Comparison of ENCODE assay signal across 8 cellular contexts in the genomic region with DNA sequence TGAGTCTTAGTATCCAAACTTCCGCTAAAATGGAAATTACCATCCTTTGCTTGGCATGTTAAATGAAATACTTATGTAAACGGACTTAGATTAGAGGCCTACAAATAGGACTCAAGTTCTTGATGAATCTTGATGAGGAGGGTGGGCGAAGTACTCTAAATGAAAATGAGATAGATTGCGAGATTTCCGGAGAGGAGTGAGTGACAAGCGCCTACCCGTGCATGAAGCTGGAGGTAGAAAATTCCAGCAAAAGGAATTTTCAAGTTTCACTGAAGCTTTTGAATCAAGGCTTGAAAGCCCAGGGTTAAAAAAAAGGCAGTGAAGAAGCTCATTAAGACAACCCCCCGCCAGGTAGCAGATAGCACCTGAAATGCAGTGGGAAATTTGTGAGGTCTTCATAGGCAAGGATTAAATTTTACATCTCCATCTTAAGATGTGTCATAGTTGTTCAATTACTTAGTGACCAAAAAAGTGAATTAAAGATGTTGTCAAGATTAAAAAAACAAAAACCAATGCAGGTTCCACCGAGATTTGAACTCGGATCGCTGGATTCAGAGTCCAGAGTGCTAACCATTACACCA. TPM values are rescaled to one million over a fixed set of nuclear protein-coding genes. Genes with fewer than 3 reads are reported as not detected.
DNase-seq lines count a peak whose midpoint lies in the region; ATAC-seq, FAIRE-seq and TF ChIP-seq lines count a peak whose summit lies in the region.

No MANE protein-coding gene starts in this region.

- FAIRE-seq in frontal cortex (lab: Jason Lieb, UNC) = no peak

- H3K79me2 ChIP-seq in GM23338 (replicated peaks; ENCODE audit: insufficient read depth) = peaks cover 40% of the 10 kb centered on the region

- peak overlapping the region; percentile 94 for H3K4me2 ChIP-seq in GM23338

- H4K20me1 ChIP-seq in GM23338 (replicated peaks; ENCODE audit: insufficient read depth) = peaks cover 5% of the 10 kb centered on the region; the same call in 1 of the 2 replicates

- H3K4me3 ChIP-seq in GM23338 (peak overlapping the region; percentile 92), fibroblast of mammary gland (ENCODE audit: control insufficient read depth, low read depth, low read length) (peak overlapping the region; percentile 97), gastrocnemius medialis (peak overlapping the region; percentile 87 to 98 (median 88))

- H3K36me3 ChIP-seq in GM23338 (ENCODE audit: insufficient read depth) = no peaks in the 10 kb centered on the region
- no peaks in the 10 kb centered on the region for H3K36me3 ChIP-seq in gastrocnemius medialis

- peak; percentile 48 for DNase-seq in GM23338 (ENCODE audit: low spot score)
- peak; percentile 65 for DNase-seq in RKO (ENCODE audit: low spot score)
- DNase-seq in fibroblast of mammary gland (ENCODE audit: low read depth) = no peak
- no peak for DNase-seq in gastrocnemius medialis
- DNase-seq in frontal cortex (ENCODE audit: low spot score in 2 of 2) = no peak
- no peak for DNase-seq in DMS79 treated with DMSO at 0.1 percent for 48 hours (lab: John Stamatoyannopoulos, UW)

- peaks cover 13% of the 10 kb centered on the region for H3K27me3 Mint-ChIP-seq in GM23338 (ENCODE audit: insufficient read depth, low read depth, poor library complexity)

- no peaks in the 10 kb centered on the region for H3K9me2 ChIP-seq in GM23338 (ENCODE audit: insufficient read depth)

- H2AFZ ChIP-seq in GM23338 = no peak overlapping the region

- H3K27ac ChIP-seq in GM23338 (ENCODE audit: low read depth) = peak overlapping the region; percentile 87
- H3K27ac ChIP-seq in gastrocnemius medialis = peak overlapping the region; percentile 92 to 100 (median 95)

- H3K36me3 Mint-ChIP-seq in GM23338 (ENCODE audit: low read depth) = peaks cover 4% of the 10 kb centered on the region; the same call in 2 of the 3 replicates

- intact Hi-C loops in gastrocnemius medialis (cut with DNase I; ENCODE audit: low total_unique reads) = loop anchor here (1.0 to 10.0 kb wide), 5 partner anchors 36 to 626 kb away; a partner anchor contains a TSS

- H3K4me1 Mint-ChIP-seq in GM23338 = peaks cover 9% of the 10 kb centered on the region; the same call in 2 of the 3 replicates

- peak overlapping the region; percentile 99 for H3K4me3 Mint-ChIP-seq in GM23338

- H3K9me3 ChIP-seq in gastrocnemius medialis = no peaks in the 10 kb centered on the region

- TF ChIP-seq POLR2A in gastrocnemius medialis (IDR thresholded peaks at IDR 0.05) = no peak

- TF ChIP-seq CTCF in GM23338 (conservative IDR thresholded peaks at IDR 0.05; ENCODE audit: low read depth in 2 of 2) (no peak), fibroblast of mammary gland (conservative IDR thresholded peaks at IDR 0.05; ENCODE audit: control insufficient read depth, insufficient read depth, low read depth, low read length) (no peak), gastrocnemius medialis (IDR thresholded peaks at IDR 0.05 in 4 of 5, conservative IDR thresholded peaks at IDR 0.05 in 1 of 5) (no peak)

- no peaks in the 10 kb centered on the region for H3F3A ChIP-seq in GM23338 (replicated peaks; ENCODE audit: low read depth)

- H3K27me3 ChIP-seq in GM23338 (ENCODE audit: insufficient read depth) (no peaks in the 10 kb centered on the region), gastrocnemius medialis (no peaks in the 10 kb centered on the region)

- H3K27ac Mint-ChIP-seq in GM23338 = peak overlapping the region; percentile 99

- ATAC-seq in GM23338 (no peak), gastrocnemius medialis (no peak), GM21737 (IDR thresholded peaks at IDR 0.05; ENCODE audit: unreplicated experiment) (no peak), GM21423 (IDR thresholded peaks at IDR 0.05; ENCODE audit: unreplicated experiment) (no peak)

- H3K4me1 ChIP-seq in GM23338 (ENCODE audit: insufficient read depth) (peaks cover 7% of the 10 kb centered on the region), gastrocnemius medialis (peaks cover 17 to 23% of the 10 kb centered on the region in 2 donors)

- in situ Hi-C loops in gastrocnemius medialis (cut with MboI; ENCODE audit: low sequenced_read_pairs in 4 of 4) = loop anchor here (10.0 to 25.0 kb wide), 2 partner anchors 74 to 231 kb away; a partner anchor contains a TSS

- H3K9me3 Mint-ChIP-seq in GM23338 = peaks cover 5% of the 10 kb centered on the region; the same call in 2 of the 3 replicates

TF ChIP-seq in GM23338, 12 proteins besides CTCF, POLR2A, EP300 and RAD21 (continues in another document):
- no peak for TF ChIP-seq NANOG (IDR thresholded peaks at IDR 0.05; ENCODE audit: borderline replicate concordance)
- TF ChIP-seq ZNF114 (CRISPR knock-in tag; IDR thresholded peaks at IDR 0.05) = no peak
- TF ChIP-seq ZNF331 (CRISPR knock-in tag; IDR thresholded peaks at IDR 0.05; ENCODE audit: low read depth) = no peak
- no peak for TF ChIP-seq CREB1 (CRISPR knock-in tag; IDR thresholded peaks at IDR 0.05; ENCODE audit: low read depth)
- TF ChIP-seq JUNB (IDR thresholded peaks at IDR 0.05; ENCODE audit: unreplicated experiment) = no peak
- no peak for TF ChIP-seq EZH2phosphoT487 (IDR thresholded peaks at IDR 0.05; ENCODE audit: unreplicated experiment)
- TF ChIP-seq, protein P1, sequence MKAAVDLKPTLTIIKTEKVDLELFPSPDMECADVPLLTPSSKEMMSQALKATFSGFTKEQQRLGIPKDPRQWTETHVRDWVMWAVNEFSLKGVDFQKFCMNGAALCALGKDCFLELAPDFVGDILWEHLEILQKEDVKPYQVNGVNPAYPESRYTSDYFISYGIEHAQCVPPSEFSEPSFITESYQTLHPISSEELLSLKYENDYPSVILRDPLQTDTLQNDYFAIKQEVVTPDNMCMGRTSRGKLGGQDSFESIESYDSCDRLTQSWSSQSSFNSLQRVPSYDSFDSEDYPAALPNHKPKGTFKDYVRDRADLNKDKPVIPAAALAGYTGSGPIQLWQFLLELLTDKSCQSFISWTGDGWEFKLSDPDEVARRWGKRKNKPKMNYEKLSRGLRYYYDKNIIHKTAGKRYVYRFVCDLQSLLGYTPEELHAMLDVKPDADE (IDR thresholded peaks at IDR 0.05) = no peak
- no peak for TF ChIP-seq POLR2AphosphoS5 (IDR thresholded peaks at IDR 0.05; ENCODE audit: low read depth)
- no peak for TF ChIP-seq STAT1 (IDR thresholded peaks at IDR 0.05; ENCODE audit: unreplicated experiment)
- TF ChIP-seq, protein P2, sequence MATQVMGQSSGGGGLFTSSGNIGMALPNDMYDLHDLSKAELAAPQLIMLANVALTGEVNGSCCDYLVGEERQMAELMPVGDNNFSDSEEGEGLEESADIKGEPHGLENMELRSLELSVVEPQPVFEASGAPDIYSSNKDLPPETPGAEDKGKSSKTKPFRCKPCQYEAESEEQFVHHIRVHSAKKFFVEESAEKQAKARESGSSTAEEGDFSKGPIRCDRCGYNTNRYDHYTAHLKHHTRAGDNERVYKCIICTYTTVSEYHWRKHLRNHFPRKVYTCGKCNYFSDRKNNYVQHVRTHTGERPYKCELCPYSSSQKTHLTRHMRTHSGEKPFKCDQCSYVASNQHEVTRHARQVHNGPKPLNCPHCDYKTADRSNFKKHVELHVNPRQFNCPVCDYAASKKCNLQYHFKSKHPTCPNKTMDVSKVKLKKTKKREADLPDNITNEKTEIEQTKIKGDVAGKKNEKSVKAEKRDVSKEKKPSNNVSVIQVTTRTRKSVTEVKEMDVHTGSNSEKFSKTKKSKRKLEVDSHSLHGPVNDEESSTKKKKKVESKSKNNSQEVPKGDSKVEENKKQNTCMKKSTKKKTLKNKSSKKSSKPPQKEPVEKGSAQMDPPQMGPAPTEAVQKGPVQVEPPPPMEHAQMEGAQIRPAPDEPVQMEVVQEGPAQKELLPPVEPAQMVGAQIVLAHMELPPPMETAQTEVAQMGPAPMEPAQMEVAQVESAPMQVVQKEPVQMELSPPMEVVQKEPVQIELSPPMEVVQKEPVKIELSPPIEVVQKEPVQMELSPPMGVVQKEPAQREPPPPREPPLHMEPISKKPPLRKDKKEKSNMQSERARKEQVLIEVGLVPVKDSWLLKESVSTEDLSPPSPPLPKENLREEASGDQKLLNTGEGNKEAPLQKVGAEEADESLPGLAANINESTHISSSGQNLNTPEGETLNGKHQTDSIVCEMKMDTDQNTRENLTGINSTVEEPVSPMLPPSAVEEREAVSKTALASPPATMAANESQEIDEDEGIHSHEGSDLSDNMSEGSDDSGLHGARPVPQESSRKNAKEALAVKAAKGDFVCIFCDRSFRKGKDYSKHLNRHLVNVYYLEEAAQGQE (IDR thresholded peaks at IDR 0.05; ENCODE audit: unreplicated experiment) = no peak

RNA-seq across cellular contexts. Expression of a gene that starts 0.7 kb away (rescaled TPM):
- 239 and 251 TPM in 2 replicates for total RNA-seq in GM23338 (2014; rRNA removed; shearing (Covaris generic))
- 327 and 369 TPM in 2 replicates for polyA plus RNA-seq in GM23338 (2016; fragmentation: Nextera tagmentation; extraction: Ambion mirVana)
- 100 to 1,000 TPM in 3 of 4 donors, 10 to 100 TPM in 1; 93.0 to 207 (median 166) TPM for total RNA-seq in gastrocnemius medialis
- 190 TPM for total RNA-seq in frontal cortex

Comparison
In these comparisons a context has a peak if more than half of its experiments do, and no peak if none do; other contexts are left out.
1. DNase-seq: peak in GM23338 (single experiment) and RKO (single experiment); none in fibroblast of mammary gland (single experiment), gastrocnemius medialis (0 of 2), frontal cortex (0 of 2) and DMS79 treated with DMSO at 0.1 percent for 48 hours (single experiment).
2. Peak in every context shown above with its lines, with median percentiles within 50 percentile points of each other: H3K4me3 ChIP-seq.